ENCODE assay signal across 11 cellular contexts in genomic region chr16:3980311-3981111, GRCh38.
A peak's percentile ranks its signal among the peaks of the same experiment; 100 is the strongest.
DNase-seq lines count a peak whose midpoint lies in the region; ATAC-seq lines count a peak whose summit lies in the region.
"Had no signal": no experiment of that assay in that cellular context is flagged by ENCODE, and none has a peak within 500 bp of the region (broad histone marks: within the 10 kb centered on the region; RNA-seq: fewer than 3 reads in every experiment).

No MANE protein-coding gene starts in this region.

- peak overlapping the region; percentile 7 for H2AK5ac ChIP-seq in neuronal stem cell (ENCODE audit: low read depth, low read length)

- H3K18ac ChIP-seq in neuronal stem cell (ENCODE audit: low read length) = peak overlapping the region; percentile 48

- no peak overlapping the region for H2BK12ac ChIP-seq in neuronal stem cell (ENCODE audit: low read length)

- no peaks in the 10 kb centered on the region for H3K9me3 Mint-ChIP-seq in activated T-cell treated with anti-CD3 and anti-CD28 coated beads, Interleukin-2, amount 50 U/mL, for 4 hours

- no peaks in the 10 kb centered on the region for H3K27me3 Mint-ChIP-seq in activated T-cell treated with anti-CD3 and anti-CD28 coated beads, Interleukin-2, amount 50 U/mL, for 4 hours (ENCODE audit: low read depth)

- no peak overlapping the region for H2AFZ ChIP-seq in neuronal stem cell (ENCODE audit: low read length)

- peak overlapping the region; percentile 55 for H3K23ac ChIP-seq in neuronal stem cell (ENCODE audit: low read depth, low read length, poor library complexity)

- H3K4me3 Mint-ChIP-seq in activated T-cell treated with anti-CD3 and anti-CD28 coated beads, Interleukin-2, amount 50 U/mL, for 4 hours = no peak overlapping the region

- peaks cover 15% of the 10 kb centered on the region for H3K36me3 Mint-ChIP-seq in activated T-cell treated with anti-CD3 and anti-CD28 coated beads, Interleukin-2, amount 50 U/mL, for 4 hours (ENCODE audit: insufficient read depth)

- in situ Hi-C loops in Caki2 (cut with HindIII; ENCODE audit: low pct_unique_long_range_greater_than_20kb, low sequenced_read_pairs) = no loop called here

- no peak for ATAC-seq in HG02973 (IDR thresholded peaks at IDR 0.05; ENCODE audit: unreplicated experiment)
- no peak for ATAC-seq in activated T-cell treated with anti-CD3 and anti-CD28 coated beads, Interleukin-2, amount 50 U/mL, for 4 hours
- ATAC-seq: left ventricle myocardium superior had no signal

- H3K79me1 ChIP-seq in neuronal stem cell (ENCODE audit: low read depth, low read length) = no peaks in the 10 kb centered on the region

- no peak overlapping the region for H3K4ac ChIP-seq in neuronal stem cell (ENCODE audit: low read length)

- no peak overlapping the region for H4K8ac ChIP-seq in neuronal stem cell (ENCODE audit: low read depth, low read length)

- no peak overlapping the region for H4K91ac ChIP-seq in neuronal stem cell (ENCODE audit: low read depth, low read length, poor library complexity)

- H3K4me1 ChIP-seq in neuronal stem cell (ENCODE audit: control insufficient read depth in 2 of 2, insufficient read depth in 1 of 2, low read depth in 1 of 2, low read length in 2 of 2) = peaks cover 0 to 3% of the 10 kb centered on the region in 2 donors

- H2BK5ac ChIP-seq in neuronal stem cell (ENCODE audit: low read length) = peak overlapping the region; percentile 50

- DNase-seq in Caki2 (ENCODE audit: low read depth) = peak; percentile 44
- peak; percentile 69 for DNase-seq in M059J (ENCODE audit: low read depth)
- peak; percentile 16 for DNase-seq in dermis blood vessel endothelial cell
- DNase-seq in neuronal stem cell (ENCODE audit: low spot score) = no peak
- DNase-seq in NCI-H1694 (lab: John Stamatoyannopoulos, UW) = no peak
- DNase-seq in NCI-H2081 treated with DMSO at 0.1 percent for 48 hours (lab: John Stamatoyannopoulos, UW) = no peak
- DNase-seq in activated T-cell treated with anti-CD3 and anti-CD28 coated beads, Interleukin-2, amount 50 U/mL, for 4 hours = no peak
- DNase-seq: aorta, left ventricle myocardium superior, NCI-H146 had no signal

- no peaks in the 10 kb centered on the region for H3K9me3 ChIP-seq in neuronal stem cell (replicated peaks in 1 of 2; ENCODE audit: control insufficient read depth in 2 of 2, insufficient read depth in 1 of 2, low read depth in 1 of 2, low read length in 2 of 2)

- H3K27ac ChIP-seq in neuronal stem cell (replicated peaks; ENCODE audit: low read length) = no peak overlapping the region

- H3K14ac ChIP-seq in neuronal stem cell (ENCODE audit: low read length) = no peak overlapping the region

- H3K4me2 ChIP-seq in neuronal stem cell (ENCODE audit: insufficient read depth, low read length, poor library complexity, severe bottlenecking) = no peak overlapping the region

- H3K9ac ChIP-seq in neuronal stem cell (ENCODE audit: low read depth, low read length, poor library complexity) = no peak overlapping the region

- H3K27me3 ChIP-seq in neuronal stem cell (ENCODE audit: control insufficient read depth in 3 of 3, insufficient read depth in 3 of 3, low read depth in 1 of 3, low read length in 3 of 3) = peaks cover 0 to 4% (median 0%) of the 10 kb centered on the region in 3 experiments

- no peak overlapping the region for H3K4me3 ChIP-seq in neuronal stem cell (ENCODE audit: low read length in 2 of 2)

- no CpG with 5 or more reads among the region's 19 CpGs for WGBS in neuronal stem cell (ENCODE audit: extremely low coverage in 2 of 2, insufficient read length in 2 of 2, insufficient replicate concordance in 1 of 2), 2 donors

- no peak overlapping the region for H2BK120ac ChIP-seq in neuronal stem cell (ENCODE audit: low read depth, low read length)

- H3K4me1 Mint-ChIP-seq in activated T-cell treated with anti-CD3 and anti-CD28 coated beads, Interleukin-2, amount 50 U/mL, for 4 hours (ENCODE audit: low read depth) = peaks cover 7% of the 10 kb centered on the region

- H3K36me3 ChIP-seq in neuronal stem cell (replicated peaks in 1 of 2; ENCODE audit: control insufficient read depth in 2 of 2, insufficient read depth in 2 of 2, low read length in 2 of 2) = peaks cover 0 to 1% of the 10 kb centered on the region in 2 donors

- no peak overlapping the region for H2BK15ac ChIP-seq in neuronal stem cell (ENCODE audit: low read length)

Comparison
In these comparisons a context has a peak if more than half of its experiments do, and no peak if none do; other contexts are left out.
1. DNase-seq: peak in Caki2 (single experiment), M059J (single experiment) and dermis blood vessel endothelial cell (single experiment); none in neuronal stem cell (single experiment), NCI-H1694 (single experiment), NCI-H2081 treated with DMSO at 0.1 percent for 48 hours (single experiment) and activated T-cell treated with anti-CD3 and anti-CD28 coated beads, Interleukin-2, amount 50 U/mL, for 4 hours (single experiment).